ENCODE assay signal across 10 cellular contexts in the genomic region with DNA sequence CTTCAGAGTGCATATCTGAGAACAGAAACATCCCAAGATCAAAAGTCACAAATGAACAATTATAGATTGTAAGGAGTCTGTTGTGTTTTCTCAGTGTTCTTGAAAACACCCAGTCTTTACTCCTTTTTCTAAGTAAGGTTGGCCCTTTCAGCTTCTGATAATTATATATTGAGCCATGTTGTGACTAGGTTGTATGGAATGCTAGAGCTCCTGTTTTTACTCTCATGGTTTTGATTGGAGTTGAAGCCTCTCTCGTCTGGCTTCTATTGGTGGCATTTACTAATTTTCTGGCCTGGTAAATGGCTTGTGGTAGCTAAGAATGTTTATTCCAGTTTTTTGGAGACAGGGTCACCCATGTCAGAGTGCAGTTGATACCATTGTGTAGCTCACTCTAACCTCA.
DNase-seq lines count a peak whose midpoint lies in the region; ATAC-seq, FAIRE-seq and TF ChIP-seq lines count a peak whose summit lies in the region.
"Had no signal": no experiment of that assay in that cellular context is flagged by ENCODE, and none has a peak within 500 bp of the region (broad histone marks: within the 10 kb centered on the region; RNA-seq: fewer than 3 reads in every experiment).

No MANE protein-coding gene starts in this region.

- H3K36me3 Mint-ChIP-seq in activated naive CD8-positive, alpha-beta T cell treated with anti-CD3 and anti-CD28 coated beads, Interleukin-2, amount 50 U/mL, for 24 hours (ENCODE audit: low read depth) = no peaks in the 10 kb centered on the region

- CTCF ChIA-PET in GM12878 (lab: Yijun Ruan, JAX) = interaction anchor here (0.8 to 7.0 kb wide), 8 partner anchors 8 to 547 kb away, joined by 3 to 127 read pairs (median 6); no protein-coding TSS in a partner anchor

- ATAC-seq in GM12878 (no peak), HG03432 (IDR thresholded peaks at IDR 0.05; ENCODE audit: unreplicated experiment) (no peak), HG03457 (IDR thresholded peaks at IDR 0.05; ENCODE audit: unreplicated experiment) (no peak)
- no peak for ATAC-seq in activated naive CD8-positive, alpha-beta T cell treated with anti-CD3 and anti-CD28 coated beads, Interleukin-2, amount 50 U/mL, for 24 hours

- H3K4me3 Mint-ChIP-seq in activated naive CD8-positive, alpha-beta T cell treated with anti-CD3 and anti-CD28 coated beads, Interleukin-2, amount 50 U/mL, for 24 hours = no peak overlapping the region
- H3K4me3 Mint-ChIP-seq: T-helper 1 cell treated with Interleukin-12 subunit alpha and Interleukin-12 subunit beta and Interleukin-4 antibody, amounts not matched to agents 30 μg/mL and 1 μg/mL, for 36 hours had no signal

- DNase-seq in H54 (ENCODE audit: insufficient read length, low spot score) (peak; percentile 33), GM12878 (ENCODE audit: low read depth, low spot score) (no peak), iris pigment epithelial cell (ENCODE audit: low read depth) (peak; percentile 81), stomach (no peak), cerebellar cortex (ENCODE audit: low spot score) (no peak)
- DNase-seq in activated naive CD8-positive, alpha-beta T cell treated with anti-CD3 and anti-CD28 coated beads, Interleukin-2, amount 50 U/mL, for 24 hours = no peak
- DNase-seq: activated CD8-positive, alpha-beta memory T cell treated with anti-CD3 and anti-CD28 coated beads, Interleukin-2, amount 50 U/mL, for 48 hours had no signal

- no peak for TF ChIP-seq EP300 in GM12878 (IDR thresholded peaks at IDR 0.05; ENCODE audit: borderline replicate concordance in 1 of 2, control insufficient read depth in 1 of 2, low read depth in 2 of 2, low read length in 2 of 2)
- no peak for TF ChIP-seq EP300 in stomach (IDR thresholded peaks at IDR 0.05)

- 50% methylated on average over 1 of the region's 1 CpG for WGBS in GM12878 (ENCODE audit: insufficient coverage, insufficient replicate concordance, low lambda C conversion rate, missing lambda C conversion rate)
- WGBS in stomach, 5 donors = 67 to 96% (median 77%) methylated on average over 1 of the region's 1 CpG

- H3K4me1 ChIP-seq in GM12878 (ENCODE audit: control insufficient read depth, insufficient read depth, low read length) (peaks cover 25% of the 10 kb centered on the region), stomach (peaks cover 43 to 93% (median 71%) of the 10 kb centered on the region in 4 donors)

- RAD21 ChIA-PET in GM12878 (lab: Charles Lee; ENCODE audit: unreplicated experiment) = interaction anchor here (0.6 to 6.8 kb wide), 3 partner anchors 19 to 80 kb away, joined by 3 to 83 read pairs (median 3); no protein-coding TSS in a partner anchor

- H3K79me2 ChIP-seq in GM12878 (ENCODE audit: control insufficient read depth, insufficient read depth, low read length) = peaks cover 82% of the 10 kb centered on the region

- H4K20me1 ChIP-seq in GM12878 (ENCODE audit: control insufficient read depth, insufficient read depth) = peaks cover 4% of the 10 kb centered on the region; the same call in 1 of the 2 replicates

- BruUV-seq in GM12878 (replicated peaks; lab: Mats Ljungman, UMichigan) = no TSS peak

- H2AFZ ChIP-seq in GM12878 (ENCODE audit: control insufficient read depth, low read depth, low read length) = no peak overlapping the region

- intact Hi-C loops in GM12878 (cut with micrococcal nuclease; ENCODE audit: unreplicated experiment) (no loop called here), stomach (cut with DNase I; ENCODE audit: low total_unique reads) (no loop called here)

- no peak overlapping the region for H3K9ac ChIP-seq in GM12878 (ENCODE audit: control insufficient read depth, insufficient read depth, low read length)

- 0 out of 2 replicates have a peak overlapping the region, but pooled peaks have one; percentile 31 for H3K27ac ChIP-seq in GM12878 (ENCODE audit: control insufficient read depth, insufficient read depth)
- H3K27ac ChIP-seq in stomach = peak overlapping the region in 4 of 5 donors; percentile 62 to 97 (median 95)

- H3K9me3 Mint-ChIP-seq in activated naive CD8-positive, alpha-beta T cell treated with anti-CD3 and anti-CD28 coated beads, Interleukin-2, amount 50 U/mL, for 24 hours = no peaks in the 10 kb centered on the region
- H3K9me3 Mint-ChIP-seq: T-helper 1 cell treated with Interleukin-12 subunit alpha and Interleukin-12 subunit beta and Interleukin-4 antibody, amounts not matched to agents 30 μg/mL and 1 μg/mL, for 36 hours had no signal

- no peak overlapping the region for H3K27ac Mint-ChIP-seq in activated naive CD8-positive, alpha-beta T cell treated with anti-CD3 and anti-CD28 coated beads, Interleukin-2, amount 50 U/mL, for 24 hours
- H3K27ac Mint-ChIP-seq: T-helper 1 cell treated with Interleukin-12 subunit alpha and Interleukin-12 subunit beta and Interleukin-4 antibody, amounts not matched to agents 30 μg/mL and 1 μg/mL, for 36 hours had no signal

- no peaks in the 10 kb centered on the region for H3K27me3 ChIP-seq in GM12878 (replicated peaks in 1 of 2; ENCODE audit: control insufficient read depth in 2 of 2, insufficient read depth in 2 of 2, low read length in 1 of 2)
- H3K27me3 ChIP-seq in stomach = no peaks in the 10 kb centered on the region

- H3K27me3 Mint-ChIP-seq in activated naive CD8-positive, alpha-beta T cell treated with anti-CD3 and anti-CD28 coated beads, Interleukin-2, amount 50 U/mL, for 24 hours = peaks cover 6% of the 10 kb centered on the region

- in situ Hi-C loops in GM12878 (cut with MboI) = no loop called here

- peaks cover 14% of the 10 kb centered on the region for H3K4me1 Mint-ChIP-seq in activated naive CD8-positive, alpha-beta T cell treated with anti-CD3 and anti-CD28 coated beads, Interleukin-2, amount 50 U/mL, for 24 hours

- H3K9me3 ChIP-seq in GM12878 (replicated peaks; ENCODE audit: control insufficient read depth, insufficient read depth, low read length) (no peaks in the 10 kb centered on the region), stomach (no peaks in the 10 kb centered on the region)

- no peak for TF ChIP-seq CTCF in GM12878 (IDR thresholded peaks at IDR 0.05 in 2 of 3, conservative IDR thresholded peaks at IDR 0.05 in 1 of 3; ENCODE audit: control insufficient read depth in 2 of 3, extremely low read depth in 1 of 3, insufficient read depth in 1 of 3, low read depth in 3 of 3, low read length in 3 of 3)
- no peak for TF ChIP-seq CTCF in stomach (IDR thresholded peaks at IDR 0.05)

- TF ChIP-seq POLR2A in H54 (IDR thresholded peaks at IDR 0.05; ENCODE audit: low read depth, low read length) (no peak), GM12878 (IDR thresholded peaks at IDR 0.05; ENCODE audit: low read depth, low read length) (no peak), stomach (IDR thresholded peaks at IDR 0.05) (no peak)

- FAIRE-seq in H54 (lab: Jason Lieb, UNC) = no peak
- no peak for FAIRE-seq in GM12878 (lab: Jason Lieb, UNC)

- H3K4me3 ChIP-seq in GM12878 (0 out of 2 replicates have a peak overlapping the region, but pooled peaks have one; percentile 9), stomach (no peak overlapping the region)

- H3K36me3 ChIP-seq in GM12878 (ENCODE audit: control insufficient read depth in 2 of 2, insufficient read depth in 2 of 2, low read length in 1 of 2) (no peaks in the 10 kb centered on the region), stomach (no peaks in the 10 kb centered on the region)

- SMC1A ChIA-PET in GM12878 (lab: Charles Lee; ENCODE audit: uncharacterized antibody, unreplicated experiment) = interaction anchor here (0.7 to 8.3 kb wide), 9 partner anchors 8 to 377 kb away, joined by 3 to 149 read pairs (median 3); no protein-coding TSS in a partner anchor

- H3K4me2 ChIP-seq in GM12878 (ENCODE audit: control insufficient read depth, insufficient read depth) = no peak overlapping the region

- no peak for TF ChIP-seq RAD21 in GM12878 (IDR thresholded peaks at IDR 0.05; ENCODE audit: insufficient read depth, low read depth, low read length)

- POLR2A ChIA-PET in GM12878 (lab: Charles Lee) = interaction anchor here (1.0 to 1.2 kb wide), 2 partner anchors 73 to 84 kb away, joined by 4 to 10 read pairs; no protein-coding TSS in a partner anchor

TF ChIP-seq in GM12878, 131 proteins besides CTCF, POLR2A, EP300 and RAD21:
- no peak for TF ChIP-seq MTA3 (IDR thresholded peaks at IDR 0.05; ENCODE audit: borderline replicate concordance, low read length)
- no peak for TF ChIP-seq RCOR1 (conservative IDR thresholded peaks at IDR 0.05; ENCODE audit: low read depth, low read length)
- no peak for TF ChIP-seq ETV6 (conservative IDR thresholded peaks at IDR 0.05 in 1 of 2, IDR thresholded peaks at IDR 0.05 in 1 of 2; ENCODE audit: borderline replicate concordance in 1 of 2, low read depth in 1 of 2)
- no peak for TF ChIP-seq BACH1 (IDR thresholded peaks at IDR 0.05; ENCODE audit: borderline replicate concordance)
- no peak for TF ChIP-seq ZNF24 (IDR thresholded peaks at IDR 0.05)
- TF ChIP-seq FOS (IDR thresholded peaks at IDR 0.05; ENCODE audit: borderline replicate concordance, extremely low read depth, insufficient read length) = no peak
- no peak for TF ChIP-seq CEBPB (IDR thresholded peaks at IDR 0.05; ENCODE audit: borderline replicate concordance in 1 of 2, low read depth in 2 of 2, low read length in 2 of 2)
- no peak for TF ChIP-seq SPI1 (IDR thresholded peaks at IDR 0.05; ENCODE audit: borderline replicate concordance, insufficient read depth, low read depth, low read length)
- TF ChIP-seq EGR1 (IDR thresholded peaks at IDR 0.05; ENCODE audit: borderline replicate concordance in 1 of 2, low read depth in 2 of 2, low read length in 2 of 2) = no peak
- TF ChIP-seq TCF7 (IDR thresholded peaks at IDR 0.05; ENCODE audit: borderline replicate concordance) = no peak
- no peak for TF ChIP-seq RBBP5 (conservative IDR thresholded peaks at IDR 0.05)
- TF ChIP-seq CBX5 (IDR thresholded peaks at IDR 0.05; ENCODE audit: low read depth) = no peak

Comparison
In these comparisons a context has a peak if more than half of its experiments do, and no peak if none do; other contexts are left out.
1. DNase-seq: peak in H54 (single experiment) and iris pigment epithelial cell (single experiment); none in GM12878 (single experiment), stomach (single experiment), cerebellar cortex (single experiment) and activated naive CD8-positive, alpha-beta T cell treated with anti-CD3 and anti-CD28 coated beads, Interleukin-2, amount 50 U/mL, for 24 hours (single experiment).